Comparison of ENCODE assay signal across 8 cellular contexts in genomic region chr2:222024934-222025890, GRCh38.
DNase-seq lines count a peak whose midpoint lies in the region; FAIRE-seq and TF ChIP-seq lines count a peak whose summit lies in the region.

No MANE protein-coding gene starts in this region.

- no TSS peak for BruUV-seq in OCI-LY7 (replicated peaks; lab: Mats Ljungman, UMichigan)

- H3K27me3 Mint-ChIP-seq in neural progenitor cell (ENCODE audit: insufficient read depth, low read depth): peaks cover 2% of the 10 kb centered on the region
- peaks cover 0 to 2% of the 10 kb centered on the region in 2 donors for H3K27me3 Mint-ChIP-seq in CD8-positive, alpha-beta memory T cell

- no peaks in the 10 kb centered on the region for H3K36me3 ChIP-seq in OCI-LY7 (ENCODE audit: insufficient read depth, low read length)
- H3K36me3 ChIP-seq in neural progenitor cell: no peaks in the 10 kb centered on the region
- H3K36me3 ChIP-seq in CD8-positive, alpha-beta memory T cell (ENCODE audit: insufficient read depth, low read length): no peaks in the 10 kb centered on the region

- no peaks in the 10 kb centered on the region for H3K9me2 ChIP-seq in OCI-LY7 (ENCODE audit: insufficient read depth, low read length)

- TF ChIP-seq CTCF in OCI-LY7 (conservative IDR thresholded peaks at IDR 0.05; ENCODE audit: low read length) (peak; percentile 81), epithelial cell of esophagus (IDR thresholded peaks at IDR 0.05; ENCODE audit: insufficient read depth, low read depth, low read length, missing control alignments) (peak; percentile 78), neural progenitor cell (IDR thresholded peaks at IDR 0.05) (peak; percentile 91)

- no peak overlapping the region for H3K27ac ChIP-seq in OCI-LY7 (ENCODE audit: low read depth, low read length, poor library complexity, severe bottlenecking)
- peak overlapping the region; percentile 46 for H3K27ac ChIP-seq in neural progenitor cell
- no peak overlapping the region for H3K27ac ChIP-seq in CD8-positive, alpha-beta memory T cell (ENCODE audit: low read depth, low read length)

- H3K4me2 ChIP-seq in OCI-LY7 (ENCODE audit: low read length) (no peak overlapping the region), neural progenitor cell (peak overlapping the region; percentile 68)

- intact Hi-C loops in OCI-LY7 (cut with micrococcal nuclease; ENCODE audit: unreplicated experiment): no loop called here

- CTCF ChIA-PET in OCI-LY7 (lab: Charles Lee; ENCODE audit: unreplicated experiment): interaction anchor here (0.9 kb wide), 1 partner anchor 12 kb away, joined by 5 read pairs; no protein-coding TSS in a partner anchor
- CTCF ChIA-PET in CD8-positive, alpha-beta memory T cell (lab: Charles Lee): interaction anchor here (0.8 to 1.3 kb wide), 2 partner anchors 8 to 9 kb away, joined by 3 to 5 read pairs; no protein-coding TSS in a partner anchor

- no peaks in the 10 kb centered on the region for H3K36me3 Mint-ChIP-seq in neural progenitor cell
- H3K36me3 Mint-ChIP-seq in CD8-positive, alpha-beta memory T cell: no peaks in the 10 kb centered on the region

- H3K9ac ChIP-seq in neural progenitor cell: no peak overlapping the region

- H3K4me3 Mint-ChIP-seq in neural progenitor cell: peak overlapping the region; percentile 36
- peak overlapping the region in 2 of 7 donors; percentile 51 to 57 for H3K4me3 Mint-ChIP-seq in CD8-positive, alpha-beta memory T cell

- H3K4me1 ChIP-seq in OCI-LY7 (ENCODE audit: insufficient read depth, low read length, poor library complexity, severe bottlenecking) (no peaks in the 10 kb centered on the region), neural progenitor cell (peaks cover 19% of the 10 kb centered on the region)
- H3K4me1 ChIP-seq in CD8-positive, alpha-beta memory T cell (ENCODE audit: insufficient read depth, low read length): no peaks in the 10 kb centered on the region

- H4K20me1 ChIP-seq in OCI-LY7 (ENCODE audit: insufficient read depth, low read length): no peaks in the 10 kb centered on the region
- no peaks in the 10 kb centered on the region for H4K20me1 ChIP-seq in neural progenitor cell (ENCODE audit: low read depth)

- H3K9me3 Mint-ChIP-seq in neural progenitor cell: peaks cover 4% of the 10 kb centered on the region
- H3K9me3 Mint-ChIP-seq in CD8-positive, alpha-beta memory T cell: no peaks in the 10 kb centered on the region

- FAIRE-seq in HTR-8/SVneo (lab: Jason Lieb, UNC): no peak

- H3K27ac Mint-ChIP-seq in neural progenitor cell: no peak overlapping the region
- H3K27ac Mint-ChIP-seq in CD8-positive, alpha-beta memory T cell: no peak overlapping the region

- H3K4me1 Mint-ChIP-seq in neural progenitor cell: peaks cover 18% of the 10 kb centered on the region
- H3K4me1 Mint-ChIP-seq in CD8-positive, alpha-beta memory T cell: peaks cover 0 to 6% (median 2%) of the 10 kb centered on the region in 3 donors

- no peaks in the 10 kb centered on the region for H3K27me3 ChIP-seq in neural progenitor cell
- H3K27me3 ChIP-seq in CD8-positive, alpha-beta memory T cell (ENCODE audit: insufficient read depth, low read length, poor library complexity, severe bottlenecking): no peaks in the 10 kb centered on the region

- peak; percentile 0 for DNase-seq in DMS79 (lab: John Stamatoyannopoulos, UW)
- peak; percentile 41 for DNase-seq in HTR-8/SVneo (ENCODE audit: insufficient read length, low spot score)
- peak; percentile 14 for DNase-seq in OCI-LY7 (ENCODE audit: low spot score)
- peak; percentile 60 for DNase-seq in epithelial cell of esophagus (ENCODE audit: low read depth)
- peak; percentile 79 for DNase-seq in neural progenitor cell (ENCODE audit: low spot score)
- DNase-seq in CD8-positive, alpha-beta memory T cell: no peak
- DNase-seq in NK-92 (lab: John Stamatoyannopoulos, UW; ENCODE audit: unreplicated experiment): no peak
- no peak for DNase-seq in activated CD4-positive, alpha-beta T cell treated with anti-CD3 and anti-CD28 coated beads, Interleukin-2, amount 50 U/mL, for 4 hours

- H2AFZ ChIP-seq in OCI-LY7 (ENCODE audit: low read length): no peak overlapping the region
- no peak overlapping the region for H2AFZ ChIP-seq in neural progenitor cell (replicated peaks)

- peaks cover 22% of the 10 kb centered on the region for H3F3A ChIP-seq in neural progenitor cell (ENCODE audit: low read depth)

- POLR2A ChIA-PET in OCI-LY7 (lab: Charles Lee): interaction anchor here (0.5 to 1.1 kb wide), 5 partner anchors 10 to 58 kb away, joined by 3 to 5 read pairs (median 3); no protein-coding TSS in a partner anchor
- POLR2A ChIA-PET in CD8-positive, alpha-beta memory T cell (lab: Charles Lee): no interaction called here

- no peaks in the 10 kb centered on the region for H3K9me3 ChIP-seq in OCI-LY7 (ENCODE audit: low read length)
- H3K9me3 ChIP-seq in neural progenitor cell (ENCODE audit: low read depth): no peaks in the 10 kb centered on the region
- no peaks in the 10 kb centered on the region for H3K9me3 ChIP-seq in CD8-positive, alpha-beta memory T cell (ENCODE audit: low read length)

- H3K4me3 ChIP-seq in OCI-LY7 (ENCODE audit: low read depth, low read length, poor library complexity, severe bottlenecking) (no peak overlapping the region), epithelial cell of esophagus (ENCODE audit: low read length) (no peak overlapping the region), neural progenitor cell (peak overlapping the region; percentile 17)
- H3K4me3 ChIP-seq in CD8-positive, alpha-beta memory T cell (ENCODE audit: low read length): no peak overlapping the region

- H3K79me2 ChIP-seq in OCI-LY7 (ENCODE audit: insufficient read depth, low read depth, low read length) (no peaks in the 10 kb centered on the region), neural progenitor cell (ENCODE audit: low read depth) (no peaks in the 10 kb centered on the region)

Comparison
In these comparisons a context has a peak if more than half of its experiments do, and no peak if none do; other contexts are left out.
1. DNase-seq: peak in DMS79 (single experiment), HTR-8/SVneo (single experiment), OCI-LY7 (single experiment), epithelial cell of esophagus (single experiment) and neural progenitor cell (single experiment); none in CD8-positive, alpha-beta memory T cell (0 of 5), NK-92 (single experiment) and activated CD4-positive, alpha-beta T cell treated with anti-CD3 and anti-CD28 coated beads, Interleukin-2, amount 50 U/mL, for 4 hours (0 of 2).
2. Peak in every context shown above with its lines, with median percentiles within 50 percentile points of each other: CTCF ChIP-seq.